1 cellular context compared by ENCODE assay signal in the genomic region with DNA sequence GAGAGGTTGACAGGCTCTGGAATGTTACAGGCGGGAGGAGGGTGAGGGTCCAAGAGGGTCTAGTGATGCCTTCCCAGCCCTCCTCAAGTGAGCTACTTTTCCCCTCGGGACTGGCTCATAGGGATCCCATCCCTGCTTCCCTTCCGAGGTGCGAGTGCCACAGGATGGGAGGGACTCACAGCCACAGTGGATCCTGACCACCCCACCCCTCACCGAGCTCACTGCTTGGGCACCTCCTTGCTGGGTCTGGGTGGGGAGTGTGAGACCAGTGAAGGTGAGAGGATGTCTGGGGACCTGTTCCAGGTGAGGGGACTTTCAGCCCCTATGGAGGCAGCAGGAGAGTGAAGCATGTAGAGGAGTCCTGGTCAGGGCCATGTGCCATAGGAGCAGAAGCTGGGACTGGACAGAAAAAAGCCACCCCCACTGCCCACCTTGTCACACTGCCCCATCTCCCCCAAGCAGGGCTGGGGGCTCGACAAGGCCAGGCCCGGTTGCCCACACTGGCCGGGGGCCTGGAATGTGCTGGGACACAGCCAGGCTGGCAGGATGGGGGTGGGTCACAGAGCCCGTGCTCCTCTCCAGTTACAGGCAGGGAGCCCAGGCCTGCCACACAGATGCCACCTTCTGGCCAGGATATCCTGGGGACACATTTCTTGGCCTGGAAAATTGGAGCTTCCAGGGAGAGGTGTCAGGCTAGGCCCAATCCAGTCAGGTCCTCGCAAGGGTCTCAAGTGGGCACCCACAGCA.
TF ChIP-seq lines count a peak whose summit lies in the region.

No MANE protein-coding gene starts in this region.

TF ChIP-seq in HEK293, 187 proteins besides CTCF, POLR2A, EP300 and RAD21 (continued from another document):
- TF ChIP-seq, protein P1, sequence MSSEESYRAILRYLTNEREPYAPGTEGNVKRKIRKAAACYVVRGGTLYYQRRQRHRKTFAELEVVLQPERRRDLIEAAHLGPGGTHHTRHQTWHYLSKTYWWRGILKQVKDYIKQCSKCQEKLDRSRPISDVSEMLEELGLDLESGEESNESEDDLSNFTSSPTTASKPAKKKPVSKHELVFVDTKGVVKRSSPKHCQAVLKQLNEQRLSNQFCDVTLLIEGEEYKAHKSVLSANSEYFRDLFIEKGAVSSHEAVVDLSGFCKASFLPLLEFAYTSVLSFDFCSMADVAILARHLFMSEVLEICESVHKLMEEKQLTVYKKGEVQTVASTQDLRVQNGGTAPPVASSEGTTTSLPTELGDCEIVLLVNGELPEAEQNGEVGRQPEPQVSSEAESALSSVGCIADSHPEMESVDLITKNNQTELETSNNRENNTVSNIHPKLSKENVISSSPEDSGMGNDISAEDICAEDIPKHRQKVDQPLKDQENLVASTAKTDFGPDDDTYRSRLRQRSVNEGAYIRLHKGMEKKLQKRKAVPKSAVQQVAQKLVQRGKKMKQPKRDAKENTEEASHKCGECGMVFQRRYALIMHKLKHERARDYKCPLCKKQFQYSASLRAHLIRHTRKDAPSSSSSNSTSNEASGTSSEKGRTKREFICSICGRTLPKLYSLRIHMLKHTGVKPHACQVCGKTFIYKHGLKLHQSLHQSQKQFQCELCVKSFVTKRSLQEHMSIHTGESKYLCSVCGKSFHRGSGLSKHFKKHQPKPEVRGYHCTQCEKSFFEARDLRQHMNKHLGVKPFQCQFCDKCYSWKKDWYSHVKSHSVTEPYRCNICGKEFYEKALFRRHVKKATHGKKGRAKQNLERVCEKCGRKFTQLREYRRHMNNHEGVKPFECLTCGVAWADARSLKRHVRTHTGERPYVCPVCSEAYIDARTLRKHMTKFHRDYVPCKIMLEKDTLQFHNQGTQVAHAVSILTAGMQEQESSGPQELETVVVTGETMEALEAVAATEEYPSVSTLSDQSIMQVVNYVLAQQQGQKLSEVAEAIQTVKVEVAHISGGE (tag by site-specific recombination; conservative IDR thresholded peaks at IDR 0.05; ENCODE audit: low read depth), result peak; percentile 74
- TF ChIP-seq SP7 (tag by site-specific recombination; IDR thresholded peaks at IDR 0.05), result 0 out of 2 replicates have a peak, but pooled peaks have one; percentile 13
- TF ChIP-seq ZNF335 (tag by site-specific recombination; conservative IDR thresholded peaks at IDR 0.05), result peak; percentile 41; the same call in 1 of the 2 replicates
- peak; percentile 59; the same call in 1 of the 2 replicates for TF ChIP-seq ZBTB17 (tag by site-specific recombination; IDR thresholded peaks at IDR 0.05)
- TF ChIP-seq ZBTB20 (tag by site-specific recombination; IDR thresholded peaks at IDR 0.05), result peak; percentile 11
- TF ChIP-seq IKZF3 (tag by site-specific recombination; IDR thresholded peaks at IDR 0.05), result peak; percentile 58
- no peak for TF ChIP-seq ZNF19 (tag by site-specific recombination; IDR thresholded peaks at IDR 0.05; ENCODE audit: low read depth)
- peak; percentile 14; the same call in 1 of the 2 replicates for TF ChIP-seq ZNF146 (tag by site-specific recombination; IDR thresholded peaks at IDR 0.05)
- TF ChIP-seq REPIN1 (tag by site-specific recombination; IDR thresholded peaks at IDR 0.05; ENCODE audit: low read depth), result no peak
- TF ChIP-seq ZNF600 (tag by site-specific recombination; IDR thresholded peaks at IDR 0.05), result peak; percentile 48; the same call in 1 of the 2 replicates
- TF ChIP-seq, protein P2, sequence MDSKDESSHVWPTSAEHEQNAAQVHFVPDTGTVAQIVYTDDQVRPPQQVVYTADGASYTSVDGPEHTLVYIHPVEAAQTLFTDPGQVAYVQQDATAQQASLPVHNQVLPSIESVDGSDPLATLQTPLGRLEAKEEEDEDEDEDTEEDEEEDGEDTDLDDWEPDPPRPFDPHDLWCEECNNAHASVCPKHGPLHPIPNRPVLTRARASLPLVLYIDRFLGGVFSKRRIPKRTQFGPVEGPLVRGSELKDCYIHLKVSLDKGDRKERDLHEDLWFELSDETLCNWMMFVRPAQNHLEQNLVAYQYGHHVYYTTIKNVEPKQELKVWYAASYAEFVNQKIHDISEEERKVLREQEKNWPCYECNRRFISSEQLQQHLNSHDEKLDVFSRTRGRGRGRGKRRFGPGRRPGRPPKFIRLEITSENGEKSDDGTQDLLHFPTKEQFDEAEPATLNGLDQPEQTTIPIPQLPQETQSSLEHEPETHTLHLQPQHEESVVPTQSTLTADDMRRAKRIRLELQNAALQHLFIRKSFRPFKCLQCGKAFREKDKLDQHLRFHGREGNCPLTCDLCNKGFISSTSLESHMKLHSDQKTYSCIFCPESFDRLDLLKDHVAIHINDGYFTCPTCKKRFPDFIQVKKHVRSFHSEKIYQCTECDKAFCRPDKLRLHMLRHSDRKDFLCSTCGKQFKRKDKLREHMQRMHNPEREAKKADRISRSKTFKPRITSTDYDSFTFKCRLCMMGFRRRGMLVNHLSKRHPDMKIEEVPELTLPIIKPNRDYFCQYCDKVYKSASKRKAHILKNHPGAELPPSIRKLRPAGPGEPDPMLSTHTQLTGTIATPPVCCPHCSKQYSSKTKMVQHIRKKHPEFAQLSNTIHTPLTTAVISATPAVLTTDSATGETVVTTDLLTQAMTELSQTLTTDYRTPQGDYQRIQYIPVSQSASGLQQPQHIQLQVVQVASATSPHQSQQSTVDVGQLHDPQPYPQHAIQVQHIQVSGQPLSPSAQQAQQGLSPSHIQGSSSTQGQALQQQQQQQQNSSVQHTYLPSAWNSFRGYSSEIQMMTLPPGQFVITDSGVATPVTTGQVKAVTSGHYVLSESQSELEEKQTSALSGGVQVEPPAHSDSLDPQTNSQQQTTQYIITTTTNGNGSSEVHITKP (tag by site-specific recombination; IDR thresholded peaks at IDR 0.05), result peak; percentile 99
- TF ChIP-seq, protein P3, sequence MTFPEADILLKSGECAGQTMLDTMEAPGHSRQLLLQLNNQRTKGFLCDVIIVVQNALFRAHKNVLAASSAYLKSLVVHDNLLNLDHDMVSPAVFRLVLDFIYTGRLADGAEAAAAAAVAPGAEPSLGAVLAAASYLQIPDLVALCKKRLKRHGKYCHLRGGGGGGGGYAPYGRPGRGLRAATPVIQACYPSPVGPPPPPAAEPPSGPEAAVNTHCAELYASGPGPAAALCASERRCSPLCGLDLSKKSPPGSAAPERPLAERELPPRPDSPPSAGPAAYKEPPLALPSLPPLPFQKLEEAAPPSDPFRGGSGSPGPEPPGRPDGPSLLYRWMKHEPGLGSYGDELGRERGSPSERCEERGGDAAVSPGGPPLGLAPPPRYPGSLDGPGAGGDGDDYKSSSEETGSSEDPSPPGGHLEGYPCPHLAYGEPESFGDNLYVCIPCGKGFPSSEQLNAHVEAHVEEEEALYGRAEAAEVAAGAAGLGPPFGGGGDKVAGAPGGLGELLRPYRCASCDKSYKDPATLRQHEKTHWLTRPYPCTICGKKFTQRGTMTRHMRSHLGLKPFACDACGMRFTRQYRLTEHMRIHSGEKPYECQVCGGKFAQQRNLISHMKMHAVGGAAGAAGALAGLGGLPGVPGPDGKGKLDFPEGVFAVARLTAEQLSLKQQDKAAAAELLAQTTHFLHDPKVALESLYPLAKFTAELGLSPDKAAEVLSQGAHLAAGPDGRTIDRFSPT (tag by site-specific recombination; IDR thresholded peaks at IDR 0.05), result peak; percentile 55; the same call in 1 of the 2 replicates
- peak; percentile 23; the same call in 1 of the 2 replicates for TF ChIP-seq ZBTB48 (tag by site-specific recombination; IDR thresholded peaks at IDR 0.05)
